Comparison of ENCODE assay signal across 20 cellular contexts in genomic region chr4:7738458-7739076, GRCh38.
"Had no signal": no experiment of that assay in that cellular context is flagged by ENCODE, and none has a peak within 500 bp of the region (broad histone marks: within the 10 kb centered on the region; RNA-seq: fewer than 3 reads in every experiment).

No MANE protein-coding gene starts in this region.

- H3K36me3 Mint-ChIP-seq: activated naive CD4-positive, alpha-beta T cell treated with anti-CD3 and anti-CD28 coated beads, Interleukin-2, amount 50 U/mL, for 24 hours; immature natural killer cell; naive thymus-derived CD8-positive, alpha-beta T cell; stimulated activated memory B cell treated with anti-CD40 and anti-IgM and Interleukin-4, amounts not matched to agents 10 μg/mL and 1 μg/mL and 100 μg/mL, for 72 hours; type B pancreatic cell had no signal

- H3K4me1 Mint-ChIP-seq: activated naive CD4-positive, alpha-beta T cell treated with anti-CD3 and anti-CD28 coated beads, Interleukin-2, amount 50 U/mL, for 24 hours; immature natural killer cell; naive thymus-derived CD8-positive, alpha-beta T cell; stimulated activated memory B cell treated with anti-CD40 and anti-IgM and Interleukin-4, amounts not matched to agents 10 μg/mL and 1 μg/mL and 100 μg/mL, for 72 hours had no signal

- H3K4me3 Mint-ChIP-seq: activated naive CD4-positive, alpha-beta T cell treated with anti-CD3 and anti-CD28 coated beads, Interleukin-2, amount 50 U/mL, for 24 hours; immature natural killer cell; naive thymus-derived CD8-positive, alpha-beta T cell; stimulated activated memory B cell treated with anti-CD40 and anti-IgM and Interleukin-4, amounts not matched to agents 10 μg/mL and 1 μg/mL and 100 μg/mL, for 72 hours; type B pancreatic cell had no signal

- H3K36me3 ChIP-seq: adrenal gland, breast epithelium, neutrophil had no signal

- H3K4me1 ChIP-seq: adrenal gland, breast epithelium, parathyroid adenoma, testis had no signal

- H3K27me3 Mint-ChIP-seq: activated naive CD4-positive, alpha-beta T cell treated with anti-CD3 and anti-CD28 coated beads, Interleukin-2, amount 50 U/mL, for 24 hours; naive thymus-derived CD8-positive, alpha-beta T cell; stimulated activated memory B cell treated with anti-CD40 and anti-IgM and Interleukin-4, amounts not matched to agents 10 μg/mL and 1 μg/mL and 100 μg/mL, for 72 hours; type B pancreatic cell had no signal

- H3K27ac ChIP-seq: adrenal gland, breast epithelium, neutrophil, parathyroid adenoma, sigmoid colon, testis, WERI-Rb-1 had no signal

- H3K9me3 Mint-ChIP-seq: activated naive CD4-positive, alpha-beta T cell treated with anti-CD3 and anti-CD28 coated beads, Interleukin-2, amount 50 U/mL, for 24 hours; immature natural killer cell; naive thymus-derived CD8-positive, alpha-beta T cell; stimulated activated memory B cell treated with anti-CD40 and anti-IgM and Interleukin-4, amounts not matched to agents 10 μg/mL and 1 μg/mL and 100 μg/mL, for 72 hours; type B pancreatic cell had no signal

- H3K9me3 ChIP-seq: adrenal gland, neutrophil, sigmoid colon, testis had no signal

- ATAC-seq: esophagus mucosa; stimulated activated memory B cell treated with anti-CD40 and anti-IgM and Interleukin-4, amounts not matched to agents 10 μg/mL and 1 μg/mL and 100 μg/mL, for 72 hours had no signal

- DNase-seq: activated CD4-positive, alpha-beta T cell treated with anti-CD3 and anti-CD28 coated beads for 1 hour; activated CD8-positive, alpha-beta memory T cell treated with anti-CD3 and anti-CD28 coated beads for 24 hours; activated CD8-positive, alpha-beta memory T cell treated with anti-CD3 and anti-CD28 coated beads, Interleukin-2, amount 50 U/mL, for 48 hours; activated gamma-delta T cell; adrenal gland; effector CD4-positive, alpha-beta T cell; immature natural killer cell; mesendoderm; sigmoid colon; stimulated activated CD4-positive, alpha-beta T cell treated with anti-CD3 and anti-CD28 coated beads, Interleukin-4, amount 100 ng/mL, for 4 hours; testis; WERI-Rb-1 had no signal

- H3K27me3 ChIP-seq: adrenal gland, breast epithelium, neutrophil, sigmoid colon, testis had no signal

- H3K4me3 ChIP-seq: adrenal gland, breast epithelium, sigmoid colon, testis had no signal

- H3K27ac Mint-ChIP-seq: activated naive CD4-positive, alpha-beta T cell treated with anti-CD3 and anti-CD28 coated beads, Interleukin-2, amount 50 U/mL, for 24 hours; immature natural killer cell; stimulated activated memory B cell treated with anti-CD40 and anti-IgM and Interleukin-4, amounts not matched to agents 10 μg/mL and 1 μg/mL and 100 μg/mL, for 72 hours; type B pancreatic cell had no signal
